Comparison of ENCODE assay signal across 22 cellular contexts in genomic region chr6:134541001-134541400, GRCh38.
DNase-seq lines count a peak whose midpoint lies in the region; ATAC-seq and TF ChIP-seq lines count a peak whose summit lies in the region.
"Had no signal": no experiment of that assay in that cellular context is flagged by ENCODE, and none has a peak within 500 bp of the region (broad histone marks: within the 10 kb centered on the region; RNA-seq: fewer than 3 reads in every experiment).

No MANE protein-coding gene starts in this region.

- CTCF ChIA-PET in WTC11 (lab: Charles Lee), result no interaction called here

- H3K4me3 ChIP-seq in lung (no peak overlapping the region), tibial nerve (no peak overlapping the region)
- H3K4me3 ChIP-seq: GM23248, HAP-1, SJCRH30 had no signal

- no peaks in the 10 kb centered on the region for H3K36me3 Mint-ChIP-seq in WTC11
- H3K36me3 Mint-ChIP-seq: CD8-positive, alpha-beta memory T cell had no signal

- no peak overlapping the region for H3K4me3 Mint-ChIP-seq in WTC11
- H3K4me3 Mint-ChIP-seq: CD8-positive, alpha-beta memory T cell had no signal

- H3K9me3 ChIP-seq in lung (ENCODE audit: control insufficient read depth in 2 of 2, insufficient read depth in 1 of 2, low read length in 1 of 2), result no peaks in the 10 kb centered on the region
- no peaks in the 10 kb centered on the region for H3K9me3 ChIP-seq in tibial nerve
- H3K9me3 ChIP-seq: HAP-1, SJCRH30 had no signal

- peak; percentile 36 for ATAC-seq in Right ventricle myocardium superior (ENCODE audit: poor library complexity)
- ATAC-seq in left cardiac atrium, result no peak
- ATAC-seq in lung (ENCODE audit: insufficient read depth, low FRiP score), result no peak
- no peak for ATAC-seq in WTC11
- ATAC-seq: Panc1 had no signal

- no peaks in the 10 kb centered on the region for H3K9me3 Mint-ChIP-seq in WTC11
- H3K9me3 Mint-ChIP-seq: CD8-positive, alpha-beta memory T cell had no signal

- POLR2A ChIA-PET in WTC11 (lab: Charles Lee), result no interaction called here

- peak overlapping the region; percentile 63 for H3K27ac ChIP-seq in caudate nucleus (ENCODE audit: low read depth, low read length)
- peak overlapping the region; percentile 9 to 53 for H3K27ac ChIP-seq in lung (ENCODE audit: low read depth in 1 of 2, low read length in 1 of 2)
- H3K27ac ChIP-seq in tibial nerve, result peak overlapping the region in 3 of 4 donors; percentile 56 to 79 (median 60)
- H3K27ac ChIP-seq: C4-2B, GM23248, SJCRH30 had no signal

- peaks cover 9% of the 10 kb centered on the region for H3K4me1 Mint-ChIP-seq in WTC11

- DNase-seq in Right ventricle myocardium superior (no peak), left cardiac atrium (no peak), caudate nucleus (lab: John Stamatoyannopoulos, UW) (no peak), lung (ENCODE audit: low spot score) (no peak), tibial nerve (ENCODE audit: low spot score in 2 of 2) (no peak), WTC11 (ENCODE audit: low spot score) (no peak), DMS153 (lab: John Stamatoyannopoulos, UW) (no peak)
- no peak for DNase-seq in activated CD4-positive, alpha-beta T cell treated with anti-CD3 and anti-CD28 coated beads for 48 hours
- DNase-seq: Calu3; CD8-positive, alpha-beta memory T cell; GM23248; Kasumi-1; NCI-H1694; NCI-H2081; NCI-H2171; NCI-H345; NCI-H524 treated with DMSO at 0.1 percent for 48 hours; NCI-H82; SJCRH30 had no signal

- TF ChIP-seq CTCF in lung (IDR thresholded peaks at IDR 0.05; ENCODE audit: control extremely low read depth, extremely low read depth) (no peak), tibial nerve (IDR thresholded peaks at IDR 0.05) (no peak), WTC11 (IDR thresholded peaks at IDR 0.05) (no peak)

- H3K36me3 ChIP-seq in lung (ENCODE audit: control insufficient read depth in 2 of 2, insufficient read depth in 2 of 2, low read length in 2 of 2), result no peaks in the 10 kb centered on the region
- no peaks in the 10 kb centered on the region for H3K36me3 ChIP-seq in tibial nerve
- H3K36me3 ChIP-seq: HAP-1, SJCRH30 had no signal

- H3K4me1 ChIP-seq in lung (ENCODE audit: control insufficient read depth in 2 of 2, insufficient read depth in 2 of 2, low read length in 2 of 2) (peaks cover 2 to 3% of the 10 kb centered on the region in 2 donors), tibial nerve (no peaks in the 10 kb centered on the region)
- H3K4me1 ChIP-seq: HAP-1, SJCRH30 had no signal

- H3K27me3 ChIP-seq in lung (ENCODE audit: control insufficient read depth, insufficient read depth), result no peaks in the 10 kb centered on the region
- H3K27me3 ChIP-seq in tibial nerve, result no peaks in the 10 kb centered on the region
- H3K27me3 ChIP-seq: SJCRH30 had no signal

- no peaks in the 10 kb centered on the region for H3K27me3 Mint-ChIP-seq in WTC11 (ENCODE audit: low read depth)

- no peak for TF ChIP-seq POLR2A in tibial nerve (IDR thresholded peaks at IDR 0.05)

- H3K27ac Mint-ChIP-seq in WTC11, result no peak overlapping the region

- no peak for TF ChIP-seq EP300 in tibial nerve (IDR thresholded peaks at IDR 0.05)

- intact Hi-C loops in Right ventricle myocardium superior (cut with DNase I), result loop anchor here (10.0 kb wide), 1 partner anchor 366 kb away; no protein-coding TSS in a partner anchor
- intact Hi-C loops in left cardiac atrium (cut with DNase I), result no loop called here

- 96 to 97% methylated on average over 4 of the region's 4 CpGs for WGBS in lung, 2 donors
- WGBS in tibial nerve, 2 donors, result 95 to 97% methylated on average over 4 of the region's 4 CpGs

TF ChIP-seq in WTC11, 78 proteins besides CTCF, POLR2A, EP300 and RAD21:
- TF ChIP-seq SOX15 (CRISPR knock-in tag; IDR thresholded peaks at IDR 0.05) (no peak), NR1H2 (CRISPR knock-in tag; IDR thresholded peaks at IDR 0.05) (no peak), ZNF396 (CRISPR knock-in tag; IDR thresholded peaks at IDR 0.05; ENCODE audit: borderline replicate concordance) (no peak), PRRX2 (CRISPR knock-in tag; IDR thresholded peaks at IDR 0.05) (no peak), ERG (CRISPR knock-in tag; IDR thresholded peaks at IDR 0.05) (no peak), ZNF263 (CRISPR knock-in tag; IDR thresholded peaks at IDR 0.05; ENCODE audit: low read depth) (no peak)
